In the genomic region with DNA sequence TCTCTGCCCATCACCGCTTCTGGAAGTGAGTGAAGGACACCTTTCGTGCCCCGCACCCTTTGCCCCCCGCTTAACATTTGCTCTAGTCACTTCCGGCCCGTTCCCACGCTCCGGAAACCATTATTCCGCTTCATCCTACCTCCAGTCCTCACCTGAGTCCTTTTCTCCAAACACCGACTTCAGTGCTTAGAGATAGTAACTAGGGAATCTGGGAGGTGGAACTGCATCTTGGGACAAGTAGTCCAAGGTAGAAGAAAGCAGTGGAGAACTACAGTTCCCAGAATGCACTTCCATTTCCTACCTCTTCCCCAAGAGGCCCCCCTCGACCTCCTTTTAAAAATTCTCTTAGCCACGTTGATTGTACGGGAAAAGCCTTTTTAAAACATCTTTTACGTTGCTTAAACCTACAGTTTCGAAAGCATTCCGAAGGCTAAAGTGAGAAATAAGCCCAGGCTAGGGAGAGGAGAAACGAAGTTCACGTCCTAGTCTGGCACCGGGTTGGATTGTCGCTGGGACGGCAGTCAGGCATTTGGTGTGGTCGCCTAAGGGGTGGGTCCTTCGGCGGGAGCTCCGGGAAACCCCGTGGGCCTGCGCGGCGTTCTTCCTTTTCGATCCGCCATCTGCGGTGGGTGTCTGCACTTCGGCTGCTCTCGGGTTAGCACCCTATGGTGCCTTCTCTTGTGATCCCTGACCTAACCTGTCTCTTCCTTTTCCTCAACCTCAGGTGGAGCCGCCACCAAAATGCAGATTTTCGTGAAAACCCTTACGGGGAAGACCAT, we compare ENCODE assay signal across 1 cellular context.
TF ChIP-seq lines count a peak whose summit lies in the region.

A gene (minus strand): TSS at position 210 of the 779 bp plus-strand sequence. CDS start 9,882 bp downstream, outside the sequence.
A gene (plus strand): TSS at position 605 of the 779 bp plus-strand sequence. CDS start 137 bp downstream, at position 742.

TF ChIP-seq in HepG2, 621 proteins besides CTCF, POLR2A, EP300 and RAD21 (continued from another document and continues in another):
- TF ChIP-seq, protein P1, sequence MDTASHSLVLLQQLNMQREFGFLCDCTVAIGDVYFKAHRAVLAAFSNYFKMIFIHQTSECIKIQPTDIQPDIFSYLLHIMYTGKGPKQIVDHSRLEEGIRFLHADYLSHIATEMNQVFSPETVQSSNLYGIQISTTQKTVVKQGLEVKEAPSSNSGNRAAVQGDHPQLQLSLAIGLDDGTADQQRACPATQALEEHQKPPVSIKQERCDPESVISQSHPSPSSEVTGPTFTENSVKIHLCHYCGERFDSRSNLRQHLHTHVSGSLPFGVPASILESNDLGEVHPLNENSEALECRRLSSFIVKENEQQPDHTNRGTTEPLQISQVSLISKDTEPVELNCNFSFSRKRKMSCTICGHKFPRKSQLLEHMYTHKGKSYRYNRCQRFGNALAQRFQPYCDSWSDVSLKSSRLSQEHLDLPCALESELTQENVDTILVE (CRISPR knock-in tag; IDR thresholded peaks at IDR 0.05): no peak; the same call in 1 of the 2 replicates
- TF ChIP-seq, protein P2, sequence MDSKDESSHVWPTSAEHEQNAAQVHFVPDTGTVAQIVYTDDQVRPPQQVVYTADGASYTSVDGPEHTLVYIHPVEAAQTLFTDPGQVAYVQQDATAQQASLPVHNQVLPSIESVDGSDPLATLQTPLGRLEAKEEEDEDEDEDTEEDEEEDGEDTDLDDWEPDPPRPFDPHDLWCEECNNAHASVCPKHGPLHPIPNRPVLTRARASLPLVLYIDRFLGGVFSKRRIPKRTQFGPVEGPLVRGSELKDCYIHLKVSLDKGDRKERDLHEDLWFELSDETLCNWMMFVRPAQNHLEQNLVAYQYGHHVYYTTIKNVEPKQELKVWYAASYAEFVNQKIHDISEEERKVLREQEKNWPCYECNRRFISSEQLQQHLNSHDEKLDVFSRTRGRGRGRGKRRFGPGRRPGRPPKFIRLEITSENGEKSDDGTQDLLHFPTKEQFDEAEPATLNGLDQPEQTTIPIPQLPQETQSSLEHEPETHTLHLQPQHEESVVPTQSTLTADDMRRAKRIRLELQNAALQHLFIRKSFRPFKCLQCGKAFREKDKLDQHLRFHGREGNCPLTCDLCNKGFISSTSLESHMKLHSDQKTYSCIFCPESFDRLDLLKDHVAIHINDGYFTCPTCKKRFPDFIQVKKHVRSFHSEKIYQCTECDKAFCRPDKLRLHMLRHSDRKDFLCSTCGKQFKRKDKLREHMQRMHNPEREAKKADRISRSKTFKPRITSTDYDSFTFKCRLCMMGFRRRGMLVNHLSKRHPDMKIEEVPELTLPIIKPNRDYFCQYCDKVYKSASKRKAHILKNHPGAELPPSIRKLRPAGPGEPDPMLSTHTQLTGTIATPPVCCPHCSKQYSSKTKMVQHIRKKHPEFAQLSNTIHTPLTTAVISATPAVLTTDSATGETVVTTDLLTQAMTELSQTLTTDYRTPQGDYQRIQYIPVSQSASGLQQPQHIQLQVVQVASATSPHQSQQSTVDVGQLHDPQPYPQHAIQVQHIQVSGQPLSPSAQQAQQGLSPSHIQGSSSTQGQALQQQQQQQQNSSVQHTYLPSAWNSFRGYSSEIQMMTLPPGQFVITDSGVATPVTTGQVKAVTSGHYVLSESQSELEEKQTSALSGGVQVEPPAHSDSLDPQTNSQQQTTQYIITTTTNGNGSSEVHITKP (CRISPR knock-in tag; IDR thresholded peaks at IDR 0.05; ENCODE audit: low read depth): peak; percentile 18; the same call in 1 of the 2 replicates
- TF ChIP-seq ZSCAN29 (CRISPR knock-in tag; conservative IDR thresholded peaks at IDR 0.05) (0 out of 2 replicates have a peak, but pooled peaks have one; percentile 49), ZNF33B (CRISPR knock-in tag; IDR thresholded peaks at IDR 0.05) (peak; percentile 27; the same call in 1 of the 2 replicates), JDP2 (CRISPR knock-in tag; IDR thresholded peaks at IDR 0.05; ENCODE audit: borderline replicate concordance) (no peak; the same call in 1 of the 2 replicates), PHB2 (IDR thresholded peaks at IDR 0.05; ENCODE audit: partially characterized antibody) (no peak), ZNF292 (CRISPR knock-in tag; IDR thresholded peaks at IDR 0.05; ENCODE audit: borderline replicate concordance, low read depth) (no peak), RCOR2 (CRISPR knock-in tag; IDR thresholded peaks at IDR 0.05) (no peak), ZNF431 (CRISPR knock-in tag; IDR thresholded peaks at IDR 0.05; ENCODE audit: borderline replicate concordance, low read depth) (peak; percentile 28; the same call in 1 of the 2 replicates), ZNF10 (CRISPR knock-in tag; IDR thresholded peaks at IDR 0.05; ENCODE audit: borderline replicate concordance, low read depth) (no peak), ZNF382 (CRISPR knock-in tag; IDR thresholded peaks at IDR 0.05; ENCODE audit: borderline replicate concordance) (no peak), SATB2 (CRISPR knock-in tag; IDR thresholded peaks at IDR 0.05) (no peak; the same call in 1 of the 2 replicates), HNRNPUL1 (IDR thresholded peaks at IDR 0.05; ENCODE audit: low read depth, low read length) (no peak), ZSCAN9 (CRISPR knock-in tag; IDR thresholded peaks at IDR 0.05; ENCODE audit: borderline replicate concordance) (peak; percentile 68; the same call in 1 of the 2 replicates), ZNF530 (CRISPR knock-in tag; IDR thresholded peaks at IDR 0.05; ENCODE audit: low read depth) (no peak), CREM (IDR thresholded peaks at IDR 0.05) (peak; percentile 98), CREM (CRISPR knock-in tag; IDR thresholded peaks at IDR 0.05) (no peak), ZBTB42 (CRISPR knock-in tag; IDR thresholded peaks at IDR 0.05) (no peak), MYNN (CRISPR knock-in tag; IDR thresholded peaks at IDR 0.05; ENCODE audit: low read depth) (no peak; the same call in 1 of the 2 replicates), ZNF484 (CRISPR knock-in tag; IDR thresholded peaks at IDR 0.05; ENCODE audit: borderline replicate concordance, low read depth) (no peak; the same call in 1 of the 2 replicates), KDM5B (CRISPR knock-in tag; IDR thresholded peaks at IDR 0.05; ENCODE audit: borderline replicate concordance) (peak; percentile 80; the same call in 1 of the 2 replicates), ZNF3 (CRISPR knock-in tag; IDR thresholded peaks at IDR 0.05) (no peak), THYN1 (CRISPR knock-in tag; IDR thresholded peaks at IDR 0.05; ENCODE audit: borderline replicate concordance, low read depth) (0 out of 2 replicates have a peak, but pooled peaks have one; percentile 34), ZNF777 (CRISPR knock-in tag; IDR thresholded peaks at IDR 0.05) (peak; percentile 54; the same call in 1 of the 2 replicates), FOXC1 (CRISPR knock-in tag; IDR thresholded peaks at IDR 0.05; ENCODE audit: borderline replicate concordance) (no peak; the same call in 1 of the 2 replicates), ZNF850 (CRISPR knock-in tag; conservative IDR thresholded peaks at IDR 0.05) (0 out of 2 replicates have a peak, but pooled peaks have one; percentile 42), ZMYM4 (CRISPR knock-in tag; IDR thresholded peaks at IDR 0.05) (peak; percentile 59)
- TF ChIP-seq, protein P3, sequence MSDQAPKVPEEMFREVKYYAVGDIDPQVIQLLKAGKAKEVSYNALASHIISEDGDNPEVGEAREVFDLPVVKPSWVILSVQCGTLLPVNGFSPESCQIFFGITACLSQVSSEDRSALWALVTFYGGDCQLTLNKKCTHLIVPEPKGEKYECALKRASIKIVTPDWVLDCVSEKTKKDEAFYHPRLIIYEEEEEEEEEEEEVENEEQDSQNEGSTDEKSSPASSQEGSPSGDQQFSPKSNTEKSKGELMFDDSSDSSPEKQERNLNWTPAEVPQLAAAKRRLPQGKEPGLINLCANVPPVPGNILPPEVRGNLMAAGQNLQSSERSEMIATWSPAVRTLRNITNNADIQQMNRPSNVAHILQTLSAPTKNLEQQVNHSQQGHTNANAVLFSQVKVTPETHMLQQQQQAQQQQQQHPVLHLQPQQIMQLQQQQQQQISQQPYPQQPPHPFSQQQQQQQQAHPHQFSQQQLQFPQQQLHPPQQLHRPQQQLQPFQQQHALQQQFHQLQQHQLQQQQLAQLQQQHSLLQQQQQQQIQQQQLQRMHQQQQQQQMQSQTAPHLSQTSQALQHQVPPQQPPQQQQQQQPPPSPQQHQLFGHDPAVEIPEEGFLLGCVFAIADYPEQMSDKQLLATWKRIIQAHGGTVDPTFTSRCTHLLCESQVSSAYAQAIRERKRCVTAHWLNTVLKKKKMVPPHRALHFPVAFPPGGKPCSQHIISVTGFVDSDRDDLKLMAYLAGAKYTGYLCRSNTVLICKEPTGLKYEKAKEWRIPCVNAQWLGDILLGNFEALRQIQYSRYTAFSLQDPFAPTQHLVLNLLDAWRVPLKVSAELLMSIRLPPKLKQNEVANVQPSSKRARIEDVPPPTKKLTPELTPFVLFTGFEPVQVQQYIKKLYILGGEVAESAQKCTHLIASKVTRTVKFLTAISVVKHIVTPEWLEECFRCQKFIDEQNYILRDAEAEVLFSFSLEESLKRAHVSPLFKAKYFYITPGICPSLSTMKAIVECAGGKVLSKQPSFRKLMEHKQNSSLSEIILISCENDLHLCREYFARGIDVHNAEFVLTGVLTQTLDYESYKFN (CRISPR knock-in tag; conservative IDR thresholded peaks at IDR 0.05): peak; percentile 52; the same call in 1 of the 2 replicates
- TF ChIP-seq, protein P4, sequence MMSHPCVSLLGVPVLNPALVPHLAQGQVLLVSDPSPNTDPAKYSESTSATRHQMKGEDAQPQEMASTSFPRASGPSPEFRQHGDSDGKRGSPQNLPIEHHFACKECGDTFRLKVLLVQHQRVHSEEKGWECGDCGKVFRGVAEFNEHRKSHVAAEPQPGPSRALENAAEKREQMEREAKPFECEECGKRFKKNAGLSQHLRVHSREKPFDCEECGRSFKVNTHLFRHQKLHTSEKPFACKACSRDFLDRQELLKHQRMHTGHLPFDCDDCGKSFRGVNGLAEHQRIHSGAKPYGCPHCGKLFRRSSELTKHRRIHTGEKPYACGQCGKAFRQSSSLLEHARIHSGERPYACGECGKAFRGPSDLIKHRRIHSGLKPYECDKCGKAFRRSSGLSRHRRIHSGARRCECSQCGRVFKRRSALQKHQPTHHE (CRISPR knock-in tag; IDR thresholded peaks at IDR 0.05; ENCODE audit: borderline replicate concordance): peak; percentile 86; the same call in 1 of the 2 replicates
- TF ChIP-seq, protein P5, sequence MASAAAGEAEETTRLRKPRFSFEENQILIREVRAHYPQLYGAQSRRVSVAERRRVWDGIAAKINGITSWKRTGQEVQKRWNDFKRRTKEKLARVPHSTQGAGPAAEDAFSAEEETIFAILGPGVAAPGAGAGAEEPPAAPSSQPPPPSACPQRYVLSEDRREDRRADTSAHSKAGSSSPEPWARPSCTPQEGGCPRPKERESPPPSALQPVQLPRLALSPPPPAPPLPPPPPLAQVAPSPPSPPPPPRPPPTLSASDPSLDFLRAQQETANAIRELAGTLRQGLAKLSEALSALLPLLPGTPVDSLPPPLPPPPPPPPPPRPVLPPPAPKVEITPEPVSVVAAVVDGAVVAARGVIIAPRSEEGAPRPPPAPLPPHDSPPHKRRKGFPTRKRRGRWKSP (CRISPR knock-in tag; IDR thresholded peaks at IDR 0.05): peak; percentile 78; the same call in 1 of the 2 replicates
- TF ChIP-seq, protein P6, sequence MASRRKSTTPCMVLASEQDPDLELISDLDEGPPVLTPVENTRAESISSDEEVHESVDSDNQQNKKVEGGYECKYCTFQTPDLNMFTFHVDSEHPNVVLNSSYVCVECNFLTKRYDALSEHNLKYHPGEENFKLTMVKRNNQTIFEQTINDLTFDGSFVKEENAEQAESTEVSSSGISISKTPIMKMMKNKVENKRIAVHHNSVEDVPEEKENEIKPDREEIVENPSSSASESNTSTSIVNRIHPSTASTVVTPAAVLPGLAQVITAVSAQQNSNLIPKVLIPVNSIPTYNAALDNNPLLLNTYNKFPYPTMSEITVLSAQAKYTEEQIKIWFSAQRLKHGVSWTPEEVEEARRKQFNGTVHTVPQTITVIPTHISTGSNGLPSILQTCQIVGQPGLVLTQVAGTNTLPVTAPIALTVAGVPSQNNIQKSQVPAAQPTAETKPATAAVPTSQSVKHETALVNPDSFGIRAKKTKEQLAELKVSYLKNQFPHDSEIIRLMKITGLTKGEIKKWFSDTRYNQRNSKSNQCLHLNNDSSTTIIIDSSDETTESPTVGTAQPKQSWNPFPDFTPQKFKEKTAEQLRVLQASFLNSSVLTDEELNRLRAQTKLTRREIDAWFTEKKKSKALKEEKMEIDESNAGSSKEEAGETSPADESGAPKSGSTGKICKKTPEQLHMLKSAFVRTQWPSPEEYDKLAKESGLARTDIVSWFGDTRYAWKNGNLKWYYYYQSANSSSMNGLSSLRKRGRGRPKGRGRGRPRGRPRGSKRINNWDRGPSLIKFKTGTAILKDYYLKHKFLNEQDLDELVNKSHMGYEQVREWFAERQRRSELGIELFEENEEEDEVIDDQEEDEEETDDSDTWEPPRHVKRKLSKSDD (CRISPR knock-in tag; IDR thresholded peaks at IDR 0.05; ENCODE audit: low read depth): 0 out of 2 replicates have a peak, but pooled peaks have one; percentile 13
- TF ChIP-seq, protein P7, sequence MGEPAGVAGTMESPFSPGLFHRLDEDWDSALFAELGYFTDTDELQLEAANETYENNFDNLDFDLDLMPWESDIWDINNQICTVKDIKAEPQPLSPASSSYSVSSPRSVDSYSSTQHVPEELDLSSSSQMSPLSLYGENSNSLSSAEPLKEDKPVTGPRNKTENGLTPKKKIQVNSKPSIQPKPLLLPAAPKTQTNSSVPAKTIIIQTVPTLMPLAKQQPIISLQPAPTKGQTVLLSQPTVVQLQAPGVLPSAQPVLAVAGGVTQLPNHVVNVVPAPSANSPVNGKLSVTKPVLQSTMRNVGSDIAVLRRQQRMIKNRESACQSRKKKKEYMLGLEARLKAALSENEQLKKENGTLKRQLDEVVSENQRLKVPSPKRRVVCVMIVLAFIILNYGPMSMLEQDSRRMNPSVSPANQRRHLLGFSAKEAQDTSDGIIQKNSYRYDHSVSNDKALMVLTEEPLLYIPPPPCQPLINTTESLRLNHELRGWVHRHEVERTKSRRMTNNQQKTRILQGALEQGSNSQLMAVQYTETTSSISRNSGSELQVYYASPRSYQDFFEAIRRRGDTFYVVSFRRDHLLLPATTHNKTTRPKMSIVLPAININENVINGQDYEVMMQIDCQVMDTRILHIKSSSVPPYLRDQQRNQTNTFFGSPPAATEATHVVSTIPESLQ (CRISPR knock-in tag; conservative IDR thresholded peaks at IDR 0.05): no peak; the same call in 1 of the 2 replicates
- TF ChIP-seq, protein P8, sequence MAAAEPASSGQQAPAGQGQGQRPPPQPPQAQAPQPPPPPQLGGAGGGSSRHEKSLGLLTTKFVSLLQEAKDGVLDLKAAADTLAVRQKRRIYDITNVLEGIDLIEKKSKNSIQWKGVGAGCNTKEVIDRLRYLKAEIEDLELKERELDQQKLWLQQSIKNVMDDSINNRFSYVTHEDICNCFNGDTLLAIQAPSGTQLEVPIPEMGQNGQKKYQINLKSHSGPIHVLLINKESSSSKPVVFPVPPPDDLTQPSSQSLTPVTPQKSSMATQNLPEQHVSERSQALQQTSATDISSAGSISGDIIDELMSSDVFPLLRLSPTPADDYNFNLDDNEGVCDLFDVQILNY (CRISPR knock-in tag; conservative IDR thresholded peaks at IDR 0.05): peak; percentile 62; the same call in 1 of the 2 replicates
- TF ChIP-seq, protein P9, sequence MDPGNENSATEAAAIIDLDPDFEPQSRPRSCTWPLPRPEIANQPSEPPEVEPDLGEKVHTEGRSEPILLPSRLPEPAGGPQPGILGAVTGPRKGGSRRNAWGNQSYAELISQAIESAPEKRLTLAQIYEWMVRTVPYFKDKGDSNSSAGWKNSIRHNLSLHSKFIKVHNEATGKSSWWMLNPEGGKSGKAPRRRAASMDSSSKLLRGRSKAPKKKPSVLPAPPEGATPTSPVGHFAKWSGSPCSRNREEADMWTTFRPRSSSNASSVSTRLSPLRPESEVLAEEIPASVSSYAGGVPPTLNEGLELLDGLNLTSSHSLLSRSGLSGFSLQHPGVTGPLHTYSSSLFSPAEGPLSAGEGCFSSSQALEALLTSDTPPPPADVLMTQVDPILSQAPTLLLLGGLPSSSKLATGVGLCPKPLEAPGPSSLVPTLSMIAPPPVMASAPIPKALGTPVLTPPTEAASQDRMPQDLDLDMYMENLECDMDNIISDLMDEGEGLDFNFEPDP (CRISPR knock-in tag; conservative IDR thresholded peaks at IDR 0.05): no peak
